Comparison of ENCODE assay signal across 9 cellular contexts in the genomic region with DNA sequence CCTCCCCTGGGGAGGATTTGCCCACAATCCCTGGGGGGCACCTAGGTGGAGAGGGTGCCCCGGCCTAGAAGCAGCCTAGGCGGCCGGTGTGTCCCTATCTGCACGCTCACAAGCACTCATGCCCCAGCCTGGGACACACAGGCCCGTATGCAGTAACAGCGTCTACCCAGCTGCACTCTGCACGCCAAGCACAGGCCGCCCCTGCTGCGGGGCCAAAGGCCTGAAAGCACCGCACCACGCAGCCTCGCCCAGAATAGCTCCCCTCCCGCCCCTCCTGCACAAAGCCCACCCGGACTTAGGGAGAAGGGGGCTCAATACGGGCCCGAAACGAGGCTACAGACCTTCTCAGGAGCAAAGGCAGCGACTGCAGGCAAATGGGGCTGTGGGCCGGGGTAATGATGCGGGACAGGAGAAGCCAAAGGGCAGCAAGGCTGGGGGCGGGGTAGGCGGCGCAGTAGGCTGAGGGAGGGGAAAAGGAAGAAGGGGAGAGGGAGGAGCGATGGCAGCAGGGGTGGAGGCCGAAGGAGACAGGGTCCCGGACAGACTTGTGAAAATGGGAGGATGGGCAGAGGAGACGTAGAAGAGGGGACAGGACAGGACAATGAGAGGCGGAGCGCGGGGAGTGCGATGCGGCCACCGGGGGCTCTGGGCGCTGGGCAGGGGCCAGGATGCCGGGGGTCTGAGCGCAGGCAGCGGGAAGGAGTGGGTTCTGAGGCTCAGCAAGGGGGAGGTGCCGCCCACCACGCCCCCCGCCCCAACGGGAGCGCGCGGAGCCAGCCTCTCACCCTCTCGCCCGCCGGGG. TPM values are rescaled to one million over a fixed set of nuclear protein-coding genes. Genes with fewer than 3 reads are reported as not detected.
DNase-seq lines count a peak whose midpoint lies in the region; ATAC-seq and TF ChIP-seq lines count a peak whose summit lies in the region.
"Had no signal": no experiment of that assay in that cellular context is flagged by ENCODE, and none has a peak within 500 bp of the region (broad histone marks: within the 10 kb centered on the region; RNA-seq: fewer than 3 reads in every experiment).

No MANE protein-coding gene starts in this region.

- ATAC-seq in RWPE2 (ENCODE audit: low read depth) = peak; percentile 9; the same call in 2 of the 3 replicates
- ATAC-seq in GM21737 (IDR thresholded peaks at IDR 0.05; ENCODE audit: unreplicated experiment) = no peak
- ATAC-seq in GM19455 (IDR thresholded peaks at IDR 0.05; ENCODE audit: unreplicated experiment) = no peak

- H2AFZ ChIP-seq in ACC112 (ENCODE audit: low read length, unreplicated experiment) = no peak overlapping the region

- H3K4me1 ChIP-seq in ACC112 (ENCODE audit: control insufficient read depth, insufficient read depth, low read length, unreplicated experiment) = no peaks in the 10 kb centered on the region
- no peaks in the 10 kb centered on the region for H3K4me1 ChIP-seq in RWPE2 (ENCODE audit: insufficient read depth, poor library complexity, severe bottlenecking)
- peaks cover 13 to 31% (median 17%) of the 10 kb centered on the region in 3 donors for H3K4me1 ChIP-seq in esophagus squamous epithelium

- no peaks in the 10 kb centered on the region for H3K36me3 Mint-ChIP-seq in nephron progenitor cell (ENCODE audit: low read depth)

- no peaks in the 10 kb centered on the region for H3K27me3 Mint-ChIP-seq in nephron progenitor cell (ENCODE audit: low read depth, poor library complexity)

- no peaks in the 10 kb centered on the region for H3K9me3 Mint-ChIP-seq in nephron progenitor cell

- peak overlapping the region; percentile 64 for H3K4me3 ChIP-seq in ACC112 (ENCODE audit: low read depth, low read length)
- peak overlapping the region; percentile 55 for H3K4me3 ChIP-seq in RWPE2 (ENCODE audit: severe bottlenecking)
- peak overlapping the region; percentile 44 to 73 (median 54) for H3K4me3 ChIP-seq in esophagus squamous epithelium

- no peak overlapping the region for H3K27ac Mint-ChIP-seq in nephron progenitor cell

- H3K27ac ChIP-seq in ACC112 (ENCODE audit: low read depth, low read length) (no peak overlapping the region), RWPE2 (ENCODE audit: poor library complexity, severe bottlenecking) (no peak overlapping the region), esophagus squamous epithelium (peak overlapping the region in 3 of 4 donors; percentile 48 to 66 (median 55))

- peak; percentile 80 for DNase-seq in RWPE2 (ENCODE audit: low spot score)
- DNase-seq in esophagus squamous epithelium (lab: John Stamatoyannopoulos, UW) = no peak
- DNase-seq in nephron progenitor cell = peak; percentile 75
- DNase-seq in COLO668 (lab: John Stamatoyannopoulos, UW; ENCODE audit: unreplicated experiment) = no peak
- DNase-seq in SHP77 (lab: John Stamatoyannopoulos, UW) = no peak

- TF ChIP-seq CTCF in RWPE2 (IDR thresholded peaks at IDR 0.05; ENCODE audit: poor library complexity, severe bottlenecking) (no peak), esophagus squamous epithelium (IDR thresholded peaks at IDR 0.05) (no peak), nephron progenitor cell (IDR thresholded peaks at IDR 0.05) (no peak)

- H3K4me1 Mint-ChIP-seq in nephron progenitor cell = peaks cover 10% of the 10 kb centered on the region

- WGBS in esophagus squamous epithelium, 2 donors = 11 to 14% methylated on average over 41 to 43 of the region's 47 CpGs

- H3K36me3 ChIP-seq in ACC112 (ENCODE audit: insufficient read depth, low read length) = no peaks in the 10 kb centered on the region
- H3K36me3 ChIP-seq in RWPE2 (ENCODE audit: low read depth) = no peaks in the 10 kb centered on the region
- H3K36me3 ChIP-seq in esophagus squamous epithelium = peaks cover 0 to 30% (median 0%) of the 10 kb centered on the region in 3 donors

- H3K4me3 Mint-ChIP-seq in nephron progenitor cell = no peak overlapping the region

- H3K9me3 ChIP-seq in RWPE2 (ENCODE audit: severe bottlenecking) (no peaks in the 10 kb centered on the region), esophagus squamous epithelium (no peaks in the 10 kb centered on the region)

- intact Hi-C loops in esophagus squamous epithelium (cut with DNase I) = no loop called here

- H3K27me3 ChIP-seq in ACC112 (ENCODE audit: insufficient read depth, low read length) (peaks cover 69% of the 10 kb centered on the region), RWPE2 (ENCODE audit: insufficient read depth, poor library complexity, severe bottlenecking) (peaks cover under 1% of the 10 kb centered on the region), esophagus squamous epithelium (peaks cover 0 to 73% (median 10%) of the 10 kb centered on the region in 4 donors)

- H3K79me2 ChIP-seq in ACC112 (ENCODE audit: control insufficient read depth, insufficient read depth, low read length, unreplicated experiment) = no peaks in the 10 kb centered on the region

- no peak for TF ChIP-seq POLR2A in esophagus squamous epithelium (IDR thresholded peaks at IDR 0.05)

RNA-seq across cellular contexts. Expression of a gene that starts 0.5 kb away (rescaled TPM):
- total RNA-seq in esophagus squamous epithelium = 1 to 10 TPM; 7.6 to 8.3 (median 8.1) TPM
- total RNA-seq: HT1080 had no signal

RNA-seq across cellular contexts. Expression of a gene that starts 23.0 kb away (rescaled TPM):
- total RNA-seq in esophagus squamous epithelium = 1 to 10 TPM in 2 of 4 donors, under 1 TPM in 2; 0.31 to 2.7 (median 1.0) TPM

Comparison
In these comparisons a context has a peak if more than half of its experiments do, and no peak if none do; other contexts are left out.
1. H3K27ac ChIP-seq: peak in esophagus squamous epithelium (3 of 4); none in ACC112 (single experiment) and RWPE2 (single experiment).
2. DNase-seq: peak in RWPE2 (single experiment) and nephron progenitor cell (single experiment); none in esophagus squamous epithelium (single experiment), COLO668 (single experiment) and SHP77 (0 of 2).
3. Peak in every context shown above with its lines, with median percentiles within 50 percentile points of each other: H3K4me3 ChIP-seq.